ENCODE assay signal across 8 cellular contexts in genomic region chr1:19113362-19114092, GRCh38.
A peak's percentile ranks its signal among the peaks of the same experiment; 100 is the strongest.
DNase-seq lines count a peak whose midpoint lies in the region; ATAC-seq and TF ChIP-seq lines count a peak whose summit lies in the region.

No MANE protein-coding gene starts in this region.

- TF ChIP-seq CTCF in heart left ventricle (IDR thresholded peaks at IDR 0.05) (peak in 10 of 12 donors; percentile 14 to 56 (median 32)), hepatocyte (IDR thresholded peaks at IDR 0.05; ENCODE audit: poor library complexity) (peak; percentile 54), tibial nerve (IDR thresholded peaks at IDR 0.05) (no peak)

- H2AFZ ChIP-seq in hepatocyte = no peak overlapping the region

- intact Hi-C loops in heart left ventricle (cut with DNase I) = loop anchor here in 1 of 10 donors (10.0 kb wide), 1 partner anchor 61 kb away; no protein-coding TSS in a partner anchor
- intact Hi-C loops in right cardiac atrium (cut with DNase I) = no loop called here

- H3K27me3 ChIP-seq in heart left ventricle (no peaks in the 10 kb centered on the region), right cardiac atrium (ENCODE audit: control insufficient read depth, insufficient read depth) (no peaks in the 10 kb centered on the region), hepatocyte (no peaks in the 10 kb centered on the region), tibial nerve (no peaks in the 10 kb centered on the region)

- no peaks in the 10 kb centered on the region for H3K4me1 Mint-ChIP-seq in activated T-cell treated with anti-CD3 and anti-CD28 coated beads, Interleukin-2, amount 50 U/mL, for 4 hours (ENCODE audit: low read depth)
- no peaks in the 10 kb centered on the region for H3K4me1 Mint-ChIP-seq in stimulated activated naive B cell treated with anti-CD40 and anti-IgM and Interleukin-4, amounts not matched to agents 10 μg/mL and 1 μg/mL and 100 μg/mL, for 72 hours

- peaks cover 3% of the 10 kb centered on the region for H4K20me1 ChIP-seq in hepatocyte (ENCODE audit: insufficient read depth, poor library complexity, severe bottlenecking)

- H3K4me3 Mint-ChIP-seq in activated T-cell treated with anti-CD3 and anti-CD28 coated beads, Interleukin-2, amount 50 U/mL, for 4 hours = no peak overlapping the region
- no peak overlapping the region for H3K4me3 Mint-ChIP-seq in stimulated activated naive B cell treated with anti-CD40 and anti-IgM and Interleukin-4, amounts not matched to agents 10 μg/mL and 1 μg/mL and 100 μg/mL, for 72 hours

- 74 to 85% (median 76%) methylated on average over 8 of the region's 8 CpGs for WGBS in heart left ventricle, 4 donors
- WGBS in right cardiac atrium = 75% methylated on average over 8 of the region's 8 CpGs
- 85% methylated on average over 8 of the region's 8 CpGs for WGBS in hepatocyte (ENCODE audit: low lambda C conversion rate, missing lambda C conversion rate)
- 82 to 83% methylated on average over 8 of the region's 8 CpGs for WGBS in tibial nerve, 2 donors

- no peak overlapping the region for H3K27ac ChIP-seq in heart left ventricle
- H3K27ac ChIP-seq in right cardiac atrium (ENCODE audit: low read length) = no peak overlapping the region
- H3K27ac ChIP-seq in hepatocyte = no peak overlapping the region
- H3K27ac ChIP-seq in tibial nerve = no peak overlapping the region

- peaks cover 54% of the 10 kb centered on the region for H3K36me3 Mint-ChIP-seq in activated T-cell treated with anti-CD3 and anti-CD28 coated beads, Interleukin-2, amount 50 U/mL, for 4 hours (ENCODE audit: insufficient read depth)
- peaks cover 25 to 47% of the 10 kb centered on the region in 2 donors for H3K36me3 Mint-ChIP-seq in stimulated activated naive B cell treated with anti-CD40 and anti-IgM and Interleukin-4, amounts not matched to agents 10 μg/mL and 1 μg/mL and 100 μg/mL, for 72 hours

- TF ChIP-seq POLR2A in heart left ventricle (IDR thresholded peaks at IDR 0.05) = no peak
- no peak for TF ChIP-seq POLR2A in tibial nerve (IDR thresholded peaks at IDR 0.05)

- no peaks in the 10 kb centered on the region for H3K4me1 ChIP-seq in heart left ventricle
- H3K4me1 ChIP-seq in right cardiac atrium (ENCODE audit: control insufficient read depth, insufficient read depth, low read length) = no peaks in the 10 kb centered on the region
- H3K4me1 ChIP-seq in hepatocyte (ENCODE audit: insufficient read depth) = no peaks in the 10 kb centered on the region
- H3K4me1 ChIP-seq in tibial nerve = no peaks in the 10 kb centered on the region

- H3K4me2 ChIP-seq in hepatocyte = no peak overlapping the region

- H3K79me2 ChIP-seq in hepatocyte = no peaks in the 10 kb centered on the region

- no peaks in the 10 kb centered on the region for H3K9me2 ChIP-seq in hepatocyte (replicated peaks; ENCODE audit: insufficient read depth)

- H3K4me3 ChIP-seq in heart left ventricle (no peak overlapping the region), right cardiac atrium (ENCODE audit: low read length) (no peak overlapping the region), hepatocyte (no peak overlapping the region), tibial nerve (no peak overlapping the region)

- DNase-seq in heart left ventricle (no peak), right cardiac atrium (no peak), NCI-H1105 treated with DMSO at 0.1 percent for 48 hours (lab: John Stamatoyannopoulos, UW) (peak; percentile 20), hepatocyte (ENCODE audit: low spot score) (peak; percentile 59), tibial nerve (ENCODE audit: low spot score in 2 of 2) (no peak)
- DNase-seq in activated T-cell treated with anti-CD3 and anti-CD28 coated beads, Interleukin-2, amount 50 U/mL, for 4 hours = peak; percentile 9
- DNase-seq in stimulated activated naive B cell treated with anti-CD40 and anti-IgM and Interleukin-4, amounts not matched to agents 10 μg/mL and 1 μg/mL and 100 μg/mL, for 72 hours = no peak

- no peaks in the 10 kb centered on the region for H3K27me3 Mint-ChIP-seq in activated T-cell treated with anti-CD3 and anti-CD28 coated beads, Interleukin-2, amount 50 U/mL, for 4 hours (ENCODE audit: low read depth)
- H3K27me3 Mint-ChIP-seq in stimulated activated naive B cell treated with anti-CD40 and anti-IgM and Interleukin-4, amounts not matched to agents 10 μg/mL and 1 μg/mL and 100 μg/mL, for 72 hours = no peaks in the 10 kb centered on the region

- no peak overlapping the region for H3K27ac Mint-ChIP-seq in stimulated activated naive B cell treated with anti-CD40 and anti-IgM and Interleukin-4, amounts not matched to agents 10 μg/mL and 1 μg/mL and 100 μg/mL, for 72 hours

- H3K9me3 Mint-ChIP-seq in activated T-cell treated with anti-CD3 and anti-CD28 coated beads, Interleukin-2, amount 50 U/mL, for 4 hours = no peaks in the 10 kb centered on the region
- H3K9me3 Mint-ChIP-seq in stimulated activated naive B cell treated with anti-CD40 and anti-IgM and Interleukin-4, amounts not matched to agents 10 μg/mL and 1 μg/mL and 100 μg/mL, for 72 hours = no peaks in the 10 kb centered on the region

- H3K36me3 ChIP-seq in heart left ventricle = peaks cover 10 to 100% (median 100%) of the 10 kb centered on the region in 9 donors
- H3K36me3 ChIP-seq in hepatocyte (replicated peaks; ENCODE audit: insufficient read depth, low read depth) = peaks cover 5% of the 10 kb centered on the region
- H3K36me3 ChIP-seq in tibial nerve = peaks cover 18 to 100% (median 85%) of the 10 kb centered on the region in 3 donors

- no peak for TF ChIP-seq EP300 in tibial nerve (IDR thresholded peaks at IDR 0.05)

- no peaks in the 10 kb centered on the region for H3K9me3 ChIP-seq in heart left ventricle
- no peaks in the 10 kb centered on the region for H3K9me3 ChIP-seq in right cardiac atrium (ENCODE audit: control insufficient read depth, low read length)
- no peaks in the 10 kb centered on the region for H3K9me3 ChIP-seq in hepatocyte (ENCODE audit: low read depth)
- H3K9me3 ChIP-seq in tibial nerve = no peaks in the 10 kb centered on the region

- ATAC-seq in heart left ventricle (peak in 2 of 4 donors; percentile 28 to 45), right cardiac atrium (no peak), GM21526 (IDR thresholded peaks at IDR 0.05; ENCODE audit: low FRiP score, unreplicated experiment) (no peak)
- peak; percentile 65 to 79 for ATAC-seq in activated T-cell treated with anti-CD3 and anti-CD28 coated beads, Interleukin-2, amount 50 U/mL, for 4 hours
- ATAC-seq in stimulated activated naive B cell treated with anti-CD40 and anti-IgM and Interleukin-4, amounts not matched to agents 10 μg/mL and 1 μg/mL and 100 μg/mL, for 72 hours (replicated peaks) = peak; percentile 53 to 60

Comparison
In these comparisons a context has a peak if more than half of its experiments do, and no peak if none do; other contexts are left out.
1. ATAC-seq: peak in activated T-cell treated with anti-CD3 and anti-CD28 coated beads, Interleukin-2, amount 50 U/mL, for 4 hours (2 of 2) and stimulated activated naive B cell treated with anti-CD40 and anti-IgM and Interleukin-4, amounts not matched to agents 10 μg/mL and 1 μg/mL and 100 μg/mL, for 72 hours (2 of 2); none in right cardiac atrium (0 of 2) and GM21526 (single experiment).
2. DNase-seq: peak in NCI-H1105 treated with DMSO at 0.1 percent for 48 hours (single experiment), activated T-cell treated with anti-CD3 and anti-CD28 coated beads, Interleukin-2, amount 50 U/mL, for 4 hours (single experiment) and hepatocyte (single experiment); none in heart left ventricle (0 of 5), right cardiac atrium (0 of 3), stimulated activated naive B cell treated with anti-CD40 and anti-IgM and Interleukin-4, amounts not matched to agents 10 μg/mL and 1 μg/mL and 100 μg/mL, for 72 hours (single experiment) and tibial nerve (0 of 2).
3. CTCF ChIP-seq: peak in heart left ventricle (10 of 12) and hepatocyte (single experiment); none in tibial nerve (0 of 5).